In genomic region chr12:3041558-3042164, GRCh38 we compare ENCODE assay signal across 8 cellular contexts. TPM values are rescaled to one million over a fixed set of nuclear protein-coding genes. Genes with fewer than 3 reads are reported as not detected.
A peak's percentile ranks its signal among the peaks of the same experiment; 100 is the strongest.
DNase-seq lines count a peak whose midpoint lies in the region; ATAC-seq, FAIRE-seq and TF ChIP-seq lines count a peak whose summit lies in the region.

No MANE protein-coding gene starts in this region.

- H2AFZ ChIP-seq in MM.1S (ENCODE audit: low read length) = no peak overlapping the region

- no peak overlapping the region for H3K4me3 Mint-ChIP-seq in activated naive CD8-positive, alpha-beta T cell treated with anti-CD3 and anti-CD28 coated beads for 36 hours

- H3K27ac Mint-ChIP-seq in activated naive CD8-positive, alpha-beta T cell treated with anti-CD3 and anti-CD28 coated beads for 36 hours = no peak overlapping the region

- FAIRE-seq in GM19239 (lab: Jason Lieb, UNC) = peak; percentile 54

- H3K36me3 ChIP-seq in BE2C (no peaks in the 10 kb centered on the region), MM.1S (replicated peaks; ENCODE audit: insufficient read depth, low read length) (no peaks in the 10 kb centered on the region), cardiac muscle cell (peaks cover 3% of the 10 kb centered on the region)

- H3K27me3 ChIP-seq in BE2C (peaks cover 5% of the 10 kb centered on the region; the same call in 1 of the 2 replicates), MM.1S (replicated peaks; ENCODE audit: insufficient read depth, low read length) (no peaks in the 10 kb centered on the region), cardiac muscle cell (no peaks in the 10 kb centered on the region)

- H3K9me3 ChIP-seq in BE2C = no peaks in the 10 kb centered on the region
- H3K9me3 ChIP-seq in MM.1S (replicated peaks; ENCODE audit: insufficient read depth, low read length) = no peaks in the 10 kb centered on the region
- H3K9me3 ChIP-seq in cardiac muscle cell (ENCODE audit: low read depth) = no peaks in the 10 kb centered on the region

- DNase-seq in BE2C (peak; percentile 79), GM19239 (ENCODE audit: insufficient read length, low spot score) (peak; percentile 85), MM.1S (peak; percentile 78), SIG-M5 treated with dmso at 0.1 percent for 504 hours (lab: John Stamatoyannopoulos, UW; ENCODE audit: unreplicated experiment) (peak; percentile 83), cardiac muscle cell (ENCODE audit: low read depth in 1 of 2, low spot score in 1 of 2) (peak; percentile 74 to 83), pulmonary artery endothelial cell (ENCODE audit: low read depth, low spot score) (peak; percentile 22)
- peak; percentile 59 for DNase-seq in activated naive CD8-positive, alpha-beta T cell treated with anti-CD3 and anti-CD28 coated beads for 36 hours

- H3K27ac ChIP-seq in MM.1S (ENCODE audit: low read length) = no peak overlapping the region
- no peak overlapping the region for H3K27ac ChIP-seq in cardiac muscle cell

- peaks cover 35% of the 10 kb centered on the region for H3K27me3 Mint-ChIP-seq in activated naive CD8-positive, alpha-beta T cell treated with anti-CD3 and anti-CD28 coated beads for 36 hours

- H3K4me3 ChIP-seq in BE2C (ENCODE audit: low read depth, low read length) = no peak overlapping the region
- no peak overlapping the region for H3K4me3 ChIP-seq in MM.1S (ENCODE audit: low read length)
- H3K4me3 ChIP-seq in cardiac muscle cell = no peak overlapping the region

- TF ChIP-seq CTCF in BE2C (IDR thresholded peaks at IDR 0.05; ENCODE audit: low read depth, low read length) (peak; percentile 83), MM.1S (IDR thresholded peaks at IDR 0.05; ENCODE audit: low read length) (peak; percentile 88), cardiac muscle cell (IDR thresholded peaks at IDR 0.05; ENCODE audit: low read depth, low read length) (peak; percentile 78)

- no peak overlapping the region for H3K9ac ChIP-seq in MM.1S (ENCODE audit: low read length)

- H3K4me1 ChIP-seq in BE2C = peaks cover 12% of the 10 kb centered on the region
- H3K4me1 ChIP-seq in MM.1S (ENCODE audit: low read length) = no peaks in the 10 kb centered on the region
- H3K4me1 ChIP-seq in cardiac muscle cell (ENCODE audit: low read depth) = no peaks in the 10 kb centered on the region

- H3K4me2 ChIP-seq in MM.1S (ENCODE audit: low read depth, low read length) = no peak overlapping the region

- no peaks in the 10 kb centered on the region for H3K9me3 Mint-ChIP-seq in activated naive CD8-positive, alpha-beta T cell treated with anti-CD3 and anti-CD28 coated beads for 36 hours

- no peaks in the 10 kb centered on the region for H3K36me3 Mint-ChIP-seq in activated naive CD8-positive, alpha-beta T cell treated with anti-CD3 and anti-CD28 coated beads for 36 hours

- H3K9me2 ChIP-seq in MM.1S (replicated peaks; ENCODE audit: insufficient read depth, low read length) = no peaks in the 10 kb centered on the region

- ATAC-seq in GM18870 (IDR thresholded peaks at IDR 0.05; ENCODE audit: unreplicated experiment) = no peak

- no peaks in the 10 kb centered on the region for H3F3A ChIP-seq in MM.1S (ENCODE audit: insufficient read depth, low read length)

- no peaks in the 10 kb centered on the region for H3K79me2 ChIP-seq in MM.1S (ENCODE audit: low read length)

- H3K4me1 Mint-ChIP-seq in activated naive CD8-positive, alpha-beta T cell treated with anti-CD3 and anti-CD28 coated beads for 36 hours = no peaks in the 10 kb centered on the region

- H4K20me1 ChIP-seq in MM.1S (ENCODE audit: insufficient read depth, low read length) = no peaks in the 10 kb centered on the region

RNA-seq across cellular contexts. Expression of gene TSPAN9, which starts 35.5 kb away (rescaled TPM):
- polyA plus RNA-seq in BE2C (2012; ENCODE audit: insufficient read depth, insufficient read length, low read depth) = 192 TPM
- total RNA-seq in activated naive CD8-positive, alpha-beta T cell treated with anti-CD3 and anti-CD28 coated beads for 36 hours = under 1 TPM; 0.24 to 0.31 TPM
- total RNA-seq in cardiac muscle cell (153 and 199 TPM in 2 replicates), pulmonary artery endothelial cell (65.0 and 67.0 TPM in 2 replicates)
- 13.3 and 17.9 TPM in 2 replicates for polyA plus RNA-seq in cardiac muscle cell

Comparison
In these comparisons a context has a peak if more than half of its experiments do, and no peak if none do; other contexts are left out.
1. DNase-seq: peak in every context shown above with its lines; median percentile 85 in GM19239; 83 in SIG-M5 treated with dmso at 0.1 percent for 504 hours; 79 in BE2C; 78 in cardiac muscle cell; 78 in MM.1S; 59 in activated naive CD8-positive, alpha-beta T cell treated with anti-CD3 and anti-CD28 coated beads for 36 hours; 22 in pulmonary artery endothelial cell.
2. RNA of gene TSPAN9, which starts 35.5 kb away (total RNA-seq): 153 to 199 TPM in cardiac muscle cell and 65.0 to 67.0 TPM in pulmonary artery endothelial cell; 0.24 to 0.31 TPM in activated naive CD8-positive, alpha-beta T cell treated with anti-CD3 and anti-CD28 coated beads for 36 hours; every median in the first group is over 10 times any median in the second.
3. Peak in every context shown above with its lines, with median percentiles within 50 percentile points of each other: CTCF ChIP-seq.